In genomic region chr4:40173470-40173875, GRCh38 we compare ENCODE assay signal across 1 cellular context.
TF ChIP-seq lines count a peak whose summit lies in the region.

No MANE protein-coding gene starts in this region.

TF ChIP-seq in WTC11, 78 proteins besides CTCF, POLR2A, EP300 and RAD21 (continued from another document):
- TF ChIP-seq, protein P1, sequence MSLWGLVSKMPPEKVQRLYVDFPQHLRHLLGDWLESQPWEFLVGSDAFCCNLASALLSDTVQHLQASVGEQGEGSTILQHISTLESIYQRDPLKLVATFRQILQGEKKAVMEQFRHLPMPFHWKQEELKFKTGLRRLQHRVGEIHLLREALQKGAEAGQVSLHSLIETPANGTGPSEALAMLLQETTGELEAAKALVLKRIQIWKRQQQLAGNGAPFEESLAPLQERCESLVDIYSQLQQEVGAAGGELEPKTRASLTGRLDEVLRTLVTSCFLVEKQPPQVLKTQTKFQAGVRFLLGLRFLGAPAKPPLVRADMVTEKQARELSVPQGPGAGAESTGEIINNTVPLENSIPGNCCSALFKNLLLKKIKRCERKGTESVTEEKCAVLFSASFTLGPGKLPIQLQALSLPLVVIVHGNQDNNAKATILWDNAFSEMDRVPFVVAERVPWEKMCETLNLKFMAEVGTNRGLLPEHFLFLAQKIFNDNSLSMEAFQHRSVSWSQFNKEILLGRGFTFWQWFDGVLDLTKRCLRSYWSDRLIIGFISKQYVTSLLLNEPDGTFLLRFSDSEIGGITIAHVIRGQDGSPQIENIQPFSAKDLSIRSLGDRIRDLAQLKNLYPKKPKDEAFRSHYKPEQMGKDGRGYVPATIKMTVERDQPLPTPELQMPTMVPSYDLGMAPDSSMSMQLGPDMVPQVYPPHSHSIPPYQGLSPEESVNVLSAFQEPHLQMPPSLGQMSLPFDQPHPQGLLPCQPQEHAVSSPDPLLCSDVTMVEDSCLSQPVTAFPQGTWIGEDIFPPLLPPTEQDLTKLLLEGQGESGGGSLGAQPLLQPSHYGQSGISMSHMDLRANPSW (CRISPR knock-in tag; conservative IDR thresholded peaks at IDR 0.05; ENCODE audit: low read depth) = no peak
- no peak for TF ChIP-seq ETV6 (CRISPR knock-in tag; IDR thresholded peaks at IDR 0.05)
- TF ChIP-seq, protein P2, sequence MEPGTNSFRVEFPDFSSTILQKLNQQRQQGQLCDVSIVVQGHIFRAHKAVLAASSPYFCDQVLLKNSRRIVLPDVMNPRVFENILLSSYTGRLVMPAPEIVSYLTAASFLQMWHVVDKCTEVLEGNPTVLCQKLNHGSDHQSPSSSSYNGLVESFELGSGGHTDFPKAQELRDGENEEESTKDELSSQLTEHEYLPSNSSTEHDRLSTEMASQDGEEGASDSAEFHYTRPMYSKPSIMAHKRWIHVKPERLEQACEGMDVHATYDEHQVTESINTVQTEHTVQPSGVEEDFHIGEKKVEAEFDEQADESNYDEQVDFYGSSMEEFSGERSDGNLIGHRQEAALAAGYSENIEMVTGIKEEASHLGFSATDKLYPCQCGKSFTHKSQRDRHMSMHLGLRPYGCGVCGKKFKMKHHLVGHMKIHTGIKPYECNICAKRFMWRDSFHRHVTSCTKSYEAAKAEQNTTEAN (CRISPR knock-in tag; IDR thresholded peaks at IDR 0.05) = no peak
- TF ChIP-seq CREM (CRISPR knock-in tag; IDR thresholded peaks at IDR 0.05) = no peak
